Comparison of ENCODE assay signal across 25 cellular contexts in genomic region chr18:39911716-39912115, GRCh38.
"Had no signal": no experiment of that assay in that cellular context is flagged by ENCODE, and none has a peak within 500 bp of the region (broad histone marks: within the 10 kb centered on the region; RNA-seq: fewer than 3 reads in every experiment).

No MANE protein-coding gene starts in this region.

- H3K27ac ChIP-seq: ascending aorta, breast epithelium, esophagus muscularis mucosa had no signal

- H3K36me3 ChIP-seq: ascending aorta, breast epithelium, esophagus muscularis mucosa had no signal

- H3K4me1 ChIP-seq: ascending aorta, breast epithelium, esophagus muscularis mucosa had no signal

- H3K27me3 ChIP-seq: ascending aorta, breast epithelium, esophagus muscularis mucosa had no signal

- H3K4me3 ChIP-seq: ascending aorta, breast epithelium, esophagus muscularis mucosa had no signal

- DNase-seq: activated CD4-positive, alpha-beta memory T cell treated with anti-CD3 and anti-CD28 coated beads for 36 hours; activated CD4-positive, alpha-beta T cell treated with anti-CD3 and anti-CD28 coated beads for 36 hours; activated CD4-positive, alpha-beta T cell treated with anti-CD3 and anti-CD28 coated beads, Interleukin-2, amount 10 ng/mL, durations not matched to agents 24 days and 14 days; activated CD4-positive, CD25-positive, alpha-beta regulatory T cell; activated CD4-positive, CD25-positive, alpha-beta regulatory T cell treated with anti-CD3 and anti-CD28 coated beads, Interleukin-2, amount 50 U/mL, for 72 hours; activated CD8-positive, alpha-beta memory T cell treated with anti-CD3 and anti-CD28 coated beads, Interleukin-2, amount 50 U/mL, for 48 hours; activated gamma-delta T cell; activated naive CD4-positive, alpha-beta T cell; activated naive CD4-positive, alpha-beta T cell treated with anti-CD3 and anti-CD28 coated beads, Interleukin-2, amount 10 ng/mL, durations not matched to agents 7 days and 5 days; activated naive CD8-positive, alpha-beta T cell treated with anti-CD3 and anti-CD28 coated beads, Interleukin-2, amount 10 ng/mL, durations not matched to agents 7 days and 5 days; activated T-cell treated with anti-CD3 and anti-CD28 coated beads for 4 hours; activated T-cell treated with anti-CD3 and anti-CD28 coated beads, Interleukin-2, amount 50 U/mL, for 24 hours; activated T-cell treated with anti-CD3 and anti-CD28 coated beads, Interleukin-2, amount 50 U/mL, for 72 hours; cortex of kidney; dermis blood vessel endothelial cell; effector CD4-positive, alpha-beta T cell; effector memory CD8-positive, alpha-beta T cell; head of caudate nucleus; T-helper 1 cell; T-helper 17 cell; T1000 had no signal

- ATAC-seq: activated CD4-positive, alpha-beta T cell treated with anti-CD3 and anti-CD28 coated beads for 36 hours; activated naive CD4-positive, alpha-beta T cell treated with anti-CD3 and anti-CD28 coated beads, Interleukin-2, amount 50 U/mL, for 72 hours; activated T-cell treated with anti-CD3 and anti-CD28 coated beads, Interleukin-2, amount 50 U/mL, for 72 hours; effector memory CD8-positive, alpha-beta T cell; T-helper 17 cell had no signal

- H3K9me3 ChIP-seq: breast epithelium had no signal
